Comparison of ENCODE assay signal across 12 cellular contexts in genomic region chr12:2354151-2354991, GRCh38.
DNase-seq lines count a peak whose midpoint lies in the region; ATAC-seq and TF ChIP-seq lines count a peak whose summit lies in the region.
"Had no signal": no experiment of that assay in that cellular context is flagged by ENCODE, and none has a peak within 500 bp of the region (broad histone marks: within the 10 kb centered on the region; RNA-seq: fewer than 3 reads in every experiment).

No MANE protein-coding gene starts in this region.

- ATAC-seq in psoas muscle: peak; percentile 88 to 93 (median 90)
- ATAC-seq: activated naive CD8-positive, alpha-beta T cell treated with anti-CD3 and anti-CD28 coated beads, Interleukin-2, amount 50 U/mL, for 24 hours; Panc1 had no signal

- TF ChIP-seq EP300 in transverse colon (IDR thresholded peaks at IDR 0.05; ENCODE audit: low read depth): no peak

- no peak overlapping the region for H3K4me3 Mint-ChIP-seq in endodermal cell
- no peak overlapping the region for H3K4me3 Mint-ChIP-seq in activated CD4-positive, alpha-beta memory T cell treated with anti-CD3 and anti-CD28 coated beads, Interleukin-2, amount 10 ng/mL, durations not matched to agents 7 days and 5 days
- H3K4me3 Mint-ChIP-seq: activated naive CD8-positive, alpha-beta T cell treated with anti-CD3 and anti-CD28 coated beads, Interleukin-2, amount 50 U/mL, for 24 hours; memory B cell had no signal

- TF ChIP-seq POLR2A in transverse colon (IDR thresholded peaks at IDR 0.05): no peak

- no peaks in the 10 kb centered on the region for H3K9me3 Mint-ChIP-seq in endodermal cell
- no peaks in the 10 kb centered on the region for H3K9me3 Mint-ChIP-seq in activated CD4-positive, alpha-beta memory T cell treated with anti-CD3 and anti-CD28 coated beads, Interleukin-2, amount 10 ng/mL, durations not matched to agents 7 days and 5 days
- H3K9me3 Mint-ChIP-seq: activated naive CD8-positive, alpha-beta T cell treated with anti-CD3 and anti-CD28 coated beads, Interleukin-2, amount 50 U/mL, for 24 hours; memory B cell had no signal

- TF ChIP-seq CTCF in endodermal cell (conservative IDR thresholded peaks at IDR 0.05) (peak; percentile 70), psoas muscle (IDR thresholded peaks at IDR 0.05) (peak; percentile 20), transverse colon (IDR thresholded peaks at IDR 0.05) (no peak)

- H3K4me1 ChIP-seq in endodermal cell (ENCODE audit: control insufficient read depth, insufficient read depth, low read length) (no peaks in the 10 kb centered on the region), psoas muscle (peaks cover 13% of the 10 kb centered on the region), transverse colon (peaks cover 11 to 20% (median 16%) of the 10 kb centered on the region in 4 donors)

- H3K27me3 ChIP-seq in endodermal cell (ENCODE audit: control insufficient read depth, insufficient read depth, low read length, poor library complexity, severe bottlenecking) (no peaks in the 10 kb centered on the region), psoas muscle (ENCODE audit: insufficient read depth in 3 of 3, low read length in 2 of 3) (no peaks in the 10 kb centered on the region), MG63 (no peaks in the 10 kb centered on the region), transverse colon (no peaks in the 10 kb centered on the region)
- H3K27me3 ChIP-seq: vagina had no signal

- WGBS in endodermal cell (ENCODE audit: insufficient coverage in 1 of 2, insufficient read length in 1 of 2), 2 experiments: 85 to 88% methylated on average over 14 to 19 of the region's 19 CpGs
- 28 to 36% (median 29%) methylated on average over 19 of the region's 19 CpGs for WGBS in psoas muscle, 3 donors
- 60 to 69% methylated on average over 1 to 19 of the region's 19 CpGs for WGBS in transverse colon (ENCODE audit: low coverage in 1 of 2), 2 donors

- in situ Hi-C loops in transverse colon (cut with MboI; ENCODE audit: low pct_ligation_motif_present in 1 of 4, low pct_unique_long_range_greater_than_20kb in 1 of 4, low sequenced_read_pairs in 3 of 4): no loop called here

- H3K27me3 Mint-ChIP-seq in endodermal cell (ENCODE audit: insufficient read depth): peaks cover 4% of the 10 kb centered on the region
- H3K27me3 Mint-ChIP-seq in activated CD4-positive, alpha-beta memory T cell treated with anti-CD3 and anti-CD28 coated beads, Interleukin-2, amount 10 ng/mL, durations not matched to agents 7 days and 5 days: peaks cover 36% of the 10 kb centered on the region

- POLR2A ChIA-PET in activated CD4-positive, alpha-beta memory T cell treated with anti-CD3 and anti-CD28 coated beads, Interleukin-2, amount 10 ng/mL, durations not matched to agents 7 days and 5 days (lab: Charles Lee): no interaction called here

- intact Hi-C loops in psoas muscle (cut with DNase I) (no loop called here), transverse colon (cut with DNase I; ENCODE audit: low total_unique reads) (no loop called here)

- DNase-seq in COR-L47 (lab: John Stamatoyannopoulos, UW): peak; percentile 65
- DNase-seq in NCI-H1694 (lab: John Stamatoyannopoulos, UW): peak; percentile 33
- DNase-seq in endodermal cell: peak; percentile 75
- DNase-seq in psoas muscle: no peak
- DNase-seq in MG63: no peak
- DNase-seq in GOT3 (lab: John Stamatoyannopoulos, UW): no peak
- no peak for DNase-seq in transverse colon
- no peak for DNase-seq in activated CD4-positive, alpha-beta memory T cell treated with anti-CD3 and anti-CD28 coated beads, Interleukin-2, amount 10 ng/mL, durations not matched to agents 7 days and 5 days
- DNase-seq: activated naive CD8-positive, alpha-beta T cell treated with anti-CD3 and anti-CD28 coated beads, Interleukin-2, amount 50 U/mL, for 24 hours had no signal

- H3K9ac ChIP-seq in endodermal cell (ENCODE audit: extremely low read depth, low read length, poor library complexity, severe bottlenecking): no peak overlapping the region

- no peak overlapping the region for H3K27ac Mint-ChIP-seq in endodermal cell
- H3K27ac Mint-ChIP-seq in activated CD4-positive, alpha-beta memory T cell treated with anti-CD3 and anti-CD28 coated beads, Interleukin-2, amount 10 ng/mL, durations not matched to agents 7 days and 5 days: no peak overlapping the region
- H3K27ac Mint-ChIP-seq: activated naive CD8-positive, alpha-beta T cell treated with anti-CD3 and anti-CD28 coated beads, Interleukin-2, amount 50 U/mL, for 24 hours; memory B cell had no signal

- H3K36me3 Mint-ChIP-seq in endodermal cell (ENCODE audit: low read depth): no peaks in the 10 kb centered on the region
- no peaks in the 10 kb centered on the region for H3K36me3 Mint-ChIP-seq in activated CD4-positive, alpha-beta memory T cell treated with anti-CD3 and anti-CD28 coated beads, Interleukin-2, amount 10 ng/mL, durations not matched to agents 7 days and 5 days (ENCODE audit: low read depth)
- H3K36me3 Mint-ChIP-seq: memory B cell had no signal

- H3K4me1 Mint-ChIP-seq in endodermal cell: peaks cover 15% of the 10 kb centered on the region
- H3K4me1 Mint-ChIP-seq in activated CD4-positive, alpha-beta memory T cell treated with anti-CD3 and anti-CD28 coated beads, Interleukin-2, amount 10 ng/mL, durations not matched to agents 7 days and 5 days: peaks cover 19% of the 10 kb centered on the region

- CTCF ChIA-PET in activated CD4-positive, alpha-beta memory T cell treated with anti-CD3 and anti-CD28 coated beads, Interleukin-2, amount 10 ng/mL, durations not matched to agents 7 days and 5 days (lab: Charles Lee): no interaction called here

- no peak overlapping the region for H3K27ac ChIP-seq in endodermal cell (ENCODE audit: low read depth, low read length)
- peak overlapping the region; percentile 46 for H3K27ac ChIP-seq in psoas muscle
- peak overlapping the region in 2 of 4 donors; percentile 28 to 37 for H3K27ac ChIP-seq in transverse colon
- H3K27ac ChIP-seq: vagina had no signal

- H3K4me3 ChIP-seq in endodermal cell (ENCODE audit: low read length): no peak overlapping the region
- no peak overlapping the region for H3K4me3 ChIP-seq in psoas muscle
- no peak overlapping the region for H3K4me3 ChIP-seq in MG63
- no peak overlapping the region for H3K4me3 ChIP-seq in transverse colon
- H3K4me3 ChIP-seq: vagina had no signal

- no peaks in the 10 kb centered on the region for H3K9me3 ChIP-seq in endodermal cell (ENCODE audit: control insufficient read depth, low read length)
- H3K9me3 ChIP-seq in psoas muscle: no peaks in the 10 kb centered on the region
- no peaks in the 10 kb centered on the region for H3K9me3 ChIP-seq in MG63
- H3K9me3 ChIP-seq in transverse colon: no peaks in the 10 kb centered on the region
- H3K9me3 ChIP-seq: vagina had no signal

- no peaks in the 10 kb centered on the region for H3K36me3 ChIP-seq in endodermal cell (ENCODE audit: control insufficient read depth, insufficient read depth, low read length)
- H3K36me3 ChIP-seq in psoas muscle (ENCODE audit: insufficient read depth in 1 of 2, low read depth in 1 of 2): no peaks in the 10 kb centered on the region
- H3K36me3 ChIP-seq in MG63: no peaks in the 10 kb centered on the region
- H3K36me3 ChIP-seq in transverse colon: no peaks in the 10 kb centered on the region
- H3K36me3 ChIP-seq: vagina had no signal

Comparison
In these comparisons a context has a peak if more than half of its experiments do, and no peak if none do; other contexts are left out.
1. DNase-seq: peak in COR-L47 (single experiment), NCI-H1694 (single experiment) and endodermal cell (single experiment); none in psoas muscle (0 of 2), MG63 (single experiment), GOT3 (single experiment), transverse colon (single experiment) and activated CD4-positive, alpha-beta memory T cell treated with anti-CD3 and anti-CD28 coated beads, Interleukin-2, amount 10 ng/mL, durations not matched to agents 7 days and 5 days (single experiment).
2. CTCF ChIP-seq: peak in endodermal cell (single experiment) and psoas muscle (single experiment); none in transverse colon (0 of 5).